Comparison of ENCODE assay signal across 22 cellular contexts in genomic region chr19:29337029-29337428, GRCh38.
DNase-seq lines count a peak whose midpoint lies in the region; TF ChIP-seq lines count a peak whose summit lies in the region.
"Had no signal": no experiment of that assay in that cellular context is flagged by ENCODE, and none has a peak within 500 bp of the region (broad histone marks: within the 10 kb centered on the region; RNA-seq: fewer than 3 reads in every experiment).

No MANE protein-coding gene starts in this region.

- DNase-seq in AG08396 (ENCODE audit: low spot score), result peak; percentile 0
- peak; percentile 0 for DNase-seq in GM20000 (ENCODE audit: low spot score)
- DNase-seq in osteocyte (ENCODE audit: extremely low spot score, unreplicated experiment), result peak; percentile 78
- no peak for DNase-seq in occipital lobe (lab: John Stamatoyannopoulos, UW)
- DNase-seq in COLO668 (lab: John Stamatoyannopoulos, UW; ENCODE audit: unreplicated experiment), result no peak
- DNase-seq in MV-4-11 (lab: John Stamatoyannopoulos, UW), result no peak
- DNase-seq in type B pancreatic cell (ENCODE audit: extremely low spot score, unreplicated experiment), result no peak
- DNase-seq: 8988T; ACHN; AML-193; BE2C; Calu3; CD4-positive, alpha-beta T cell; CD8-positive, alpha-beta memory T cell; COR-L47; DMS53; DMS79 treated with DMSO at 0.1 percent for 48 hours; GF-D8; GM23248; H7; HCEC 1CT had no signal

- TF ChIP-seq CTCF in GM20000 (IDR thresholded peaks at IDR 0.05; ENCODE audit: extremely low read depth, missing control alignments), result no peak
- no peak for TF ChIP-seq CTCF in osteocyte (IDR thresholded peaks at IDR 0.05)
- TF ChIP-seq CTCF in type B pancreatic cell (conservative IDR thresholded peaks at IDR 0.05), result no peak

- H3K9me3 Mint-ChIP-seq in osteocyte (ENCODE audit: unreplicated experiment) (peaks cover 49% of the 10 kb centered on the region), type B pancreatic cell (no peaks in the 10 kb centered on the region)

- H3K4me3 Mint-ChIP-seq in osteocyte (ENCODE audit: unreplicated experiment) (no peak overlapping the region), type B pancreatic cell (no peak overlapping the region)
- H3K4me3 Mint-ChIP-seq: CD14-positive monocyte; CD4-positive, alpha-beta T cell; CD8-positive, alpha-beta memory T cell had no signal

- no peaks in the 10 kb centered on the region for H3K4me1 Mint-ChIP-seq in osteocyte (ENCODE audit: unreplicated experiment)
- H3K4me1 Mint-ChIP-seq in type B pancreatic cell (ENCODE audit: unreplicated experiment), result no peaks in the 10 kb centered on the region
- H3K4me1 Mint-ChIP-seq: CD14-positive monocyte; CD8-positive, alpha-beta memory T cell had no signal

- H3K36me3 Mint-ChIP-seq in osteocyte (ENCODE audit: unreplicated experiment) (no peaks in the 10 kb centered on the region), type B pancreatic cell (no peaks in the 10 kb centered on the region)
- H3K36me3 Mint-ChIP-seq: CD14-positive monocyte had no signal

- H3K27ac Mint-ChIP-seq in osteocyte (ENCODE audit: unreplicated experiment), result no peak overlapping the region
- no peak overlapping the region for H3K27ac Mint-ChIP-seq in type B pancreatic cell
- H3K27ac Mint-ChIP-seq: CD14-positive monocyte; CD4-positive, alpha-beta T cell; CD8-positive, alpha-beta memory T cell had no signal

- H3K27me3 Mint-ChIP-seq in osteocyte (ENCODE audit: unreplicated experiment) (no peaks in the 10 kb centered on the region), type B pancreatic cell (peaks cover 7% of the 10 kb centered on the region)

Comparison
In these comparisons a context has a peak if more than half of its experiments do, and no peak if none do; other contexts are left out.
1. DNase-seq: peak in AG08396 (single experiment), GM20000 (single experiment) and osteocyte (single experiment); none in occipital lobe (single experiment), COLO668 (single experiment), MV-4-11 (single experiment) and type B pancreatic cell (single experiment).